8 cellular contexts compared by ENCODE assay signal in the genomic region with DNA sequence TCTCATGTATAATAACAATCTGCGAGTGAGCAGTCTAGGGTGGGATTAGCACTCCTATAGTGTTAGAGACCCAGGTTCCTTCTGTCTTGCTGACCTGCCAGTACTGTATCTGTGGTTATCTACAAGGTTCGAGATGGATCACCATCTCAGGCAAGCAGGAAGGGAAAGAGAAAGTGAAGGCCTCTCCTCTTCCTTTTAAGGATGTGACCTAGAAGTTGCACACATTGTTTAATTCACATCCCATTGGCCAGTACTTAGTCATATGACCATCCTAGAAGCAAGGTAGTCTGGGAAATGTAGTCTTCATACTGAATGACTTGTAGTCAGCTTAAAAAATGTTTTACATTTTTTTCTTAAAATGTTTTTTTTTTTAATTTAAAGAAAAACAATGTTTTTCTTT.
A peak's percentile ranks its signal among the peaks of the same experiment; 100 is the strongest.
DNase-seq lines count a peak whose midpoint lies in the region; ATAC-seq lines count a peak whose summit lies in the region.

No MANE protein-coding gene starts in this region.

- peak; percentile 96 for ATAC-seq in GM18873 (IDR thresholded peaks at IDR 0.05; ENCODE audit: low FRiP score, unreplicated experiment)
- peak; percentile 88 for ATAC-seq in HG03025 (IDR thresholded peaks at IDR 0.05; ENCODE audit: low FRiP score, unreplicated experiment)

- DNase-seq in COR-L47 (lab: John Stamatoyannopoulos, UW) (peak; percentile 50), NCI-H82 (lab: John Stamatoyannopoulos, UW) (peak; percentile 73), brain pericyte (ENCODE audit: low read depth, low spot score) (peak; percentile 64), midbrain (lab: John Stamatoyannopoulos, UW) (peak; percentile 17), OCI-M2 (lab: John Stamatoyannopoulos, UW; ENCODE audit: unreplicated experiment) (no peak), T1000 (lab: John Stamatoyannopoulos, UW) (no peak)

Comparison
In these comparisons a context has a peak if more than half of its experiments do, and no peak if none do; other contexts are left out.
1. DNase-seq: peak in COR-L47 (single experiment), NCI-H82 (single experiment), brain pericyte (single experiment) and midbrain (single experiment); none in OCI-M2 (single experiment) and T1000 (single experiment).